Comparison of ENCODE assay signal across 25 cellular contexts in the genomic region with DNA sequence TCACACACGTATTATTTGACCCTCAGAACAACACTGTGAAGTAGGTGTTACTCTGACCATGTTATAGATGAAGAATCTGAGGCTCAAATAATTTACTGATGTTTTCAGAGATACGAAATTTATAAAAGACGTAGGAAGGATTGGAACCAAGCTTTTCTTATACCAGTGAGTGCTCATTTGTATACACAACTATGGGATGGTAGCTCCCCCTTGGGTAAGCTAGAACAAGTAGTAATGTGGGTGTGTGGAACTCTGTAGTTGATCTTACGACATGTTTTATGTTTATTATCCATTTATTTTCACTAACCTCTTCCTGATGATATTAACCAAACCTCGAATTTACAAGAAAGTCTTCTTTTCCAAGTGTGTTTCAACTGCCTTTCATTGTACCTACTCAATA.
"Had no signal": no experiment of that assay in that cellular context is flagged by ENCODE, and none has a peak within 500 bp of the region (broad histone marks: within the 10 kb centered on the region; RNA-seq: fewer than 3 reads in every experiment).

No MANE protein-coding gene starts in this region.

- H3K79me2 ChIP-seq: parathyroid adenoma had no signal

- H2AFZ ChIP-seq: neural progenitor cell, parathyroid adenoma had no signal

- H3K27me3 ChIP-seq: neural progenitor cell, ovary, sigmoid colon, stomach, thyroid gland, tibial nerve, upper lobe of left lung, vagina had no signal

- H3K4me3 ChIP-seq: neural progenitor cell, ovary, psoas muscle, right lobe of liver, sigmoid colon, stomach, thoracic aorta, thyroid gland, tibial nerve, upper lobe of left lung, vagina had no signal

- H3K36me3 ChIP-seq: neural progenitor cell, ovary, right lobe of liver, sigmoid colon, stomach, thoracic aorta, thyroid gland, tibial nerve, upper lobe of left lung, vagina had no signal

- ATAC-seq: psoas muscle; right cardiac atrium; stimulated activated effector memory CD8-positive, alpha-beta T cell treated with anti-CD3 and anti-CD28 coated beads, Interleukin-12 subunit alpha, Interleukin-12 subunit beta, amount 100 ng/mL, for 72 hours; stimulated activated naive B cell treated with anti-CD40 and anti-IgM and Interleukin-4, amounts not matched to agents 10 μg/mL and 1 μg/mL and 100 μg/mL, for 72 hours had no signal

- H3K4me2 ChIP-seq: neural progenitor cell had no signal

- H3K9ac ChIP-seq: neural progenitor cell, parathyroid adenoma had no signal

- H3K4me1 ChIP-seq: neural progenitor cell, parathyroid adenoma, right lobe of liver, upper lobe of left lung, vagina had no signal

- H3K27ac ChIP-seq: neural progenitor cell, ovary, parathyroid adenoma, psoas muscle, right lobe of liver, sigmoid colon, stomach, thoracic aorta, thyroid gland, tibial nerve, upper lobe of left lung, vagina had no signal

- FAIRE-seq: small intestine, urothelium cell line had no signal

- DNase-seq: occipital lobe; ovary; posterior cingulate gyrus; psoas muscle; right cardiac atrium; right lobe of liver; sigmoid colon; small intestine; stimulated activated CD4-positive, alpha-beta T cell treated with anti-CD3 and anti-CD28 coated beads, Interleukin-15, amount 100 ng/mL, for 24 hours; stimulated activated CD4-positive, alpha-beta T cell treated with anti-CD3 and anti-CD28 coated beads, Interleukin-2, amount 100 ng/mL, for 24 hours; stimulated activated CD4-positive, alpha-beta T cell treated with anti-CD3 and anti-CD28 coated beads, Interleukin-2, amount 100 ng/mL, for 48 hours; stimulated activated CD4-positive, alpha-beta T cell treated with anti-CD3 and anti-CD28 coated beads, Interleukin-4, amount 100 ng/mL, for 24 hours; stimulated activated naive B cell treated with anti-CD40 and anti-IgM and Interleukin-4, amounts not matched to agents 10 μg/mL and 1 μg/mL and 100 μg/mL, for 72 hours; stimulated activated naive CD4-positive, alpha-beta T cell treated with Interleukin-2 at 50 U/mL for 16 hours; stomach; thyroid gland; trophoblast cell; upper lobe of left lung had no signal

- H3K9me3 ChIP-seq: ovary, psoas muscle, right lobe of liver, sigmoid colon, stomach, thoracic aorta, thyroid gland, tibial nerve, upper lobe of left lung, vagina had no signal
